Comparison of ENCODE assay signal across 16 cellular contexts in genomic region chr2:36058953-36059352, GRCh38.
DNase-seq lines count a peak whose midpoint lies in the region; ATAC-seq and TF ChIP-seq lines count a peak whose summit lies in the region.
"Had no signal": no experiment of that assay in that cellular context is flagged by ENCODE, and none has a peak within 500 bp of the region (broad histone marks: within the 10 kb centered on the region; RNA-seq: fewer than 3 reads in every experiment).

No MANE protein-coding gene starts in this region.

- ATAC-seq in left ventricle myocardium superior (peak; percentile 33), heart right ventricle (no peak), WTC11 (no peak), GM18909 (IDR thresholded peaks at IDR 0.05; ENCODE audit: poor library complexity, unreplicated experiment) (no peak)

- intact Hi-C loops in left ventricle myocardium superior (cut with micrococcal nuclease) = no loop called here
- intact Hi-C loops in heart right ventricle (cut with DNase I) = no loop called here
- intact Hi-C loops in testis (cut with DNase I; ENCODE audit: low total_unique reads) = no loop called here

- POLR2A ChIA-PET in WTC11 (lab: Charles Lee) = interaction anchor here (0.7 kb wide), 1 partner anchor 834 kb away, joined by 5 read pairs; no protein-coding TSS in a partner anchor

- TF ChIP-seq POLR2A in testis (IDR thresholded peaks at IDR 0.05) = no peak

- H3K27me3 Mint-ChIP-seq in WTC11 (ENCODE audit: low read depth) = no peaks in the 10 kb centered on the region; the same call in 1 of the 2 replicates

- H3K9me3 ChIP-seq in heart right ventricle = peaks cover 0 to 7% (median 0%) of the 10 kb centered on the region in 11 donors
- no peaks in the 10 kb centered on the region for H3K9me3 ChIP-seq in testis
- H3K9me3 ChIP-seq: transverse colon had no signal

- no peak for TF ChIP-seq CTCF in heart right ventricle (IDR thresholded peaks at IDR 0.05)
- TF ChIP-seq CTCF in WTC11 (IDR thresholded peaks at IDR 0.05) = no peak
- TF ChIP-seq CTCF in testis (IDR thresholded peaks at IDR 0.05) = no peak

- H3K9me3 Mint-ChIP-seq in WTC11 = peaks cover 5% of the 10 kb centered on the region

- H3K4me3 ChIP-seq in heart right ventricle = no peak overlapping the region
- no peak overlapping the region for H3K4me3 ChIP-seq in testis
- H3K4me3 ChIP-seq: transverse colon had no signal

- CTCF ChIA-PET in WTC11 (lab: Charles Lee) = no interaction called here

- H3K27ac ChIP-seq in heart right ventricle (no peak overlapping the region), testis (no peak overlapping the region)
- H3K27ac ChIP-seq: brain microvascular endothelial cell had no signal

- peaks cover 0 to 4% (median 0%) of the 10 kb centered on the region in 7 donors for H3K27me3 ChIP-seq in heart right ventricle
- no peaks in the 10 kb centered on the region for H3K27me3 ChIP-seq in testis
- H3K27me3 ChIP-seq: brain microvascular endothelial cell, transverse colon had no signal

- 63 to 90% methylated on average over 2 of the region's 2 CpGs for WGBS in heart right ventricle, 2 donors
- WGBS in testis, 2 donors = 36 to 43% methylated on average over 2 of the region's 2 CpGs

- DNase-seq in left ventricle myocardium superior = no peak
- DNase-seq in heart right ventricle = no peak
- peak; percentile 13 for DNase-seq in HT1080 (ENCODE audit: low read depth)
- DNase-seq in WTC11 (ENCODE audit: low spot score) = no peak
- peak; percentile 19 for DNase-seq in testis
- no peak for DNase-seq in NCI-H1436 treated with DMSO at 0.1 percent for 48 hours (lab: John Stamatoyannopoulos, UW)
- no peak for DNase-seq in Ammon's horn (ENCODE audit: low spot score)
- DNase-seq: activated CD4-positive, alpha-beta T cell treated with anti-CD3 and anti-CD28 coated beads, Interleukin-2, amount 50 U/mL, for 1 hour; brain microvascular endothelial cell; CD4-positive, alpha-beta T cell; dermis blood vessel endothelial cell; occipital lobe; stimulated activated CD4-positive, alpha-beta T cell treated with anti-CD3 and anti-CD28 coated beads, Interleukin-4, amount 100 ng/mL, for 24 hours; transverse colon had no signal

- H3K4me1 Mint-ChIP-seq in WTC11 = peaks cover 23% of the 10 kb centered on the region

- no peaks in the 10 kb centered on the region for H3K36me3 ChIP-seq in heart right ventricle
- H3K36me3 ChIP-seq in testis (ENCODE audit: low read depth, missing control alignments) = no peaks in the 10 kb centered on the region
- H3K36me3 ChIP-seq: brain microvascular endothelial cell, transverse colon had no signal

- H3K36me3 Mint-ChIP-seq in WTC11 = no peaks in the 10 kb centered on the region; the same call in 1 of the 2 replicates
- H3K36me3 Mint-ChIP-seq: activated naive CD8-positive, alpha-beta T cell had no signal

- H3K4me3 Mint-ChIP-seq in WTC11 = no peak overlapping the region
- H3K4me3 Mint-ChIP-seq: activated naive CD8-positive, alpha-beta T cell; CD4-positive, alpha-beta T cell had no signal

- no peaks in the 10 kb centered on the region for H3K4me1 ChIP-seq in heart right ventricle
- H3K4me1 ChIP-seq in testis = no peaks in the 10 kb centered on the region

- H3K27ac Mint-ChIP-seq in WTC11 = peak overlapping the region; percentile 4; the same call in 1 of the 2 replicates
- H3K27ac Mint-ChIP-seq: activated naive CD8-positive, alpha-beta T cell; CD4-positive, alpha-beta T cell had no signal

TF ChIP-seq in WTC11, 78 proteins besides CTCF, POLR2A, EP300 and RAD21:
- TF ChIP-seq ZNF232 (CRISPR knock-in tag; IDR thresholded peaks at IDR 0.05) (no peak), MLX (CRISPR knock-in tag; IDR thresholded peaks at IDR 0.05) (no peak), ZNF512 (CRISPR knock-in tag; IDR thresholded peaks at IDR 0.05; ENCODE audit: borderline replicate concordance) (no peak), TEAD4 (CRISPR knock-in tag; IDR thresholded peaks at IDR 0.05) (no peak), ZNF532 (CRISPR knock-in tag; IDR thresholded peaks at IDR 0.05; ENCODE audit: borderline replicate concordance) (no peak), AFF4 (CRISPR knock-in tag; IDR thresholded peaks at IDR 0.05; ENCODE audit: borderline replicate concordance) (no peak), IRF2 (CRISPR knock-in tag; IDR thresholded peaks at IDR 0.05; ENCODE audit: borderline replicate concordance, low read depth) (no peak), ATF1 (CRISPR knock-in tag; IDR thresholded peaks at IDR 0.05) (no peak), GTF2I (CRISPR knock-in tag; conservative IDR thresholded peaks at IDR 0.05) (no peak)

Comparison
In these comparisons a context has a peak if more than half of its experiments do, and no peak if none do; other contexts are left out.
1. DNase-seq: peak in HT1080 (single experiment) and testis (single experiment); none in left ventricle myocardium superior (single experiment), heart right ventricle (0 of 2), WTC11 (single experiment), NCI-H1436 treated with DMSO at 0.1 percent for 48 hours (single experiment) and Ammon's horn (single experiment).